ENCODE assay signal across 3 cellular contexts in genomic region chr2:28128281-28128950, GRCh38.
TF ChIP-seq lines count a peak whose summit lies in the region.

No MANE protein-coding gene starts in this region.

TF ChIP-seq in SK-N-SH, 30 proteins besides CTCF, POLR2A, EP300 and RAD21:
- peak; percentile 37; the same call in 1 of the 2 replicates for TF ChIP-seq JUND (IDR thresholded peaks at IDR 0.05)
- peak; percentile 42 for TF ChIP-seq TCF12 (IDR thresholded peaks at IDR 0.05)
- no peak for TF ChIP-seq GABPA (IDR thresholded peaks at IDR 0.05; ENCODE audit: low read depth)
- TF ChIP-seq POLR2AphosphoS5 (IDR thresholded peaks at IDR 0.05; ENCODE audit: low read depth, low read length) = no peak
- peak; percentile 7; the same call in 1 of the 2 replicates for TF ChIP-seq NFIC (IDR thresholded peaks at IDR 0.05; ENCODE audit: borderline replicate concordance)
- TF ChIP-seq FOSL2 (IDR thresholded peaks at IDR 0.05; ENCODE audit: borderline replicate concordance, low read depth) = peak; percentile 42; the same call in 1 of the 2 replicates
TF ChIP-seq in SK-N-SH: peak in this region for 4.

TF ChIP-seq in SK-N-SH treated with all-trans-retinoic acid at 6 μM for 48 hours, 23 proteins besides CTCF, POLR2A, EP300 and RAD21:
- TF ChIP-seq BACH2 (CRISPR knock-in tag; IDR thresholded peaks at IDR 0.05; ENCODE audit: borderline replicate concordance) (no peak), ZFP30 (CRISPR knock-in tag; IDR thresholded peaks at IDR 0.05) (no peak), ZNF8 (CRISPR knock-in tag; IDR thresholded peaks at IDR 0.05) (no peak), ZNF565 (CRISPR knock-in tag; conservative IDR thresholded peaks at IDR 0.05; ENCODE audit: low read depth) (no peak), ISL1 (CRISPR knock-in tag; IDR thresholded peaks at IDR 0.05) (no peak), CSDC2 (CRISPR knock-in tag; IDR thresholded peaks at IDR 0.05) (no peak), CREB5 (CRISPR knock-in tag; IDR thresholded peaks at IDR 0.05; ENCODE audit: low read depth) (no peak), ZNF70 (CRISPR knock-in tag; IDR thresholded peaks at IDR 0.05) (no peak), PATZ1 (CRISPR knock-in tag; IDR thresholded peaks at IDR 0.05; ENCODE audit: borderline replicate concordance) (no peak), TOX (CRISPR knock-in tag; IDR thresholded peaks at IDR 0.05; ENCODE audit: borderline replicate concordance) (no peak), RARB (CRISPR knock-in tag; IDR thresholded peaks at IDR 0.05) (no peak), GLIS3 (CRISPR knock-in tag; IDR thresholded peaks at IDR 0.05) (no peak), ZFP3 (CRISPR knock-in tag; IDR thresholded peaks at IDR 0.05) (no peak), TCF4 (CRISPR knock-in tag; IDR thresholded peaks at IDR 0.05; ENCODE audit: borderline replicate concordance) (no peak), ESRRG (CRISPR knock-in tag; IDR thresholded peaks at IDR 0.05) (no peak), ZC3H10 (CRISPR knock-in tag; IDR thresholded peaks at IDR 0.05) (no peak)
- TF ChIP-seq, protein P1, sequence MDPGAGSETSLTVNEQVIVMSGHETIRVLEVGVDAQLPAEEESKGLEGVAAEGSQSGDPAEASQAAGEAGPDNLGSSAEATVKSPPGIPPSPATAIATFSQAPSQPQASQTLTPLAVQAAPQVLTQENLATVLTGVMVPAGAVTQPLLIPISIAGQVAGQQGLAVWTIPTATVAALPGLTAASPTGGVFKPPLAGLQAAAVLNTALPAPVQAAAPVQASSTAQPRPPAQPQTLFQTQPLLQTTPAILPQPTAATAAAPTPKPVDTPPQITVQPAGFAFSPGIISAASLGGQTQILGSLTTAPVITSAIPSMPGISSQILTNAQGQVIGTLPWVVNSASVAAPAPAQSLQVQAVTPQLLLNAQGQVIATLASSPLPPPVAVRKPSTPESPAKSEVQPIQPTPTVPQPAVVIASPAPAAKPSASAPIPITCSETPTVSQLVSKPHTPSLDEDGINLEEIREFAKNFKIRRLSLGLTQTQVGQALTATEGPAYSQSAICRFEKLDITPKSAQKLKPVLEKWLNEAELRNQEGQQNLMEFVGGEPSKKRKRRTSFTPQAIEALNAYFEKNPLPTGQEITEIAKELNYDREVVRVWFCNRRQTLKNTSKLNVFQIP (CRISPR knock-in tag; IDR thresholded peaks at IDR 0.05; ENCODE audit: borderline replicate concordance, low read depth) = no peak

TF ChIP-seq in endothelial cell of umbilical vein, 7 proteins besides CTCF, POLR2A, EP300 and RAD21:
- TF ChIP-seq FOS (IDR thresholded peaks at IDR 0.05; ENCODE audit: borderline replicate concordance, insufficient read depth, low read length) = peak; percentile 23
- TF ChIP-seq GATA2 (IDR thresholded peaks at IDR 0.05; ENCODE audit: insufficient read depth, insufficient read length, low read depth, low read length) = no peak
